24 cellular contexts compared by ENCODE assay signal in the genomic region with DNA sequence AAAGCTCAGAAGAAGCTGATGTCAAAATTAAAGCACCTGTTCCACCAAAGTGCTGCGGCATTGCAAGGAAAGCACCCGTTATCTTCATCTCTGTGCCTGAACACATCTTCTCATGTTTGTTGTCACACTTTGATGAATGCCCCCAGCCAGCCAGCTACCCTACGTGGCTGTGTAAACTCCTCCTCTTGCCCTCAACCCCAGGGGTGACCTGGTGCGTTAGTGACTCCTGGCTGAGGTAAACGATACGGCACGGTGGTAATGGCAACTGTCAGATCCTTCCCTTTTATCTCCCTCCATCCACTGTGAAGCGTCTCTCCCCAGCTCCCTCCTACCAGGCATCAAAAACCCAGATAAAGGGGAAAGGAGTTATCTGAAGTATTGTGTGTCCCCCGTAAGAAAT.
"Had no signal": no experiment of that assay in that cellular context is flagged by ENCODE, and none has a peak within 500 bp of the region (broad histone marks: within the 10 kb centered on the region; RNA-seq: fewer than 3 reads in every experiment).

No MANE protein-coding gene starts in this region.

- H3K27ac ChIP-seq: adrenal gland, body of pancreas, left lung, right lobe of liver, tibial nerve had no signal

- H3K9me3 ChIP-seq: adrenal gland, body of pancreas, right lobe of liver had no signal

- H3K4me3 ChIP-seq: adrenal gland, body of pancreas, left lung, right lobe of liver, tibial nerve had no signal

- H3K4me3 Mint-ChIP-seq: activated CD4-positive, alpha-beta T cell treated with anti-CD3 and anti-CD28 coated beads for 36 hours; activated CD8-positive, alpha-beta memory T cell treated with anti-CD3 and anti-CD28 coated beads, Interleukin-2, amount 10 ng/mL, durations not matched to agents 7 days and 5 days; activated CD8-positive, alpha-beta T cell treated with anti-CD3 and anti-CD28 coated beads, Interleukin-2, amount 10 ng/mL, durations not matched to agents 7 days and 5 days; activated naive CD4-positive, alpha-beta T cell treated with anti-CD3 and anti-CD28 coated beads for 36 hours; activated naive CD8-positive, alpha-beta T cell treated with anti-CD3 and anti-CD28 coated beads for 36 hours; mesothelial cell of epicardium; naive B cell; T-helper 17 cell had no signal

- ATAC-seq: activated CD4-positive, alpha-beta T cell treated with anti-CD3 and anti-CD28 coated beads for 36 hours; activated CD8-positive, alpha-beta memory T cell treated with anti-CD3 and anti-CD28 coated beads, Interleukin-2, amount 10 ng/mL, durations not matched to agents 7 days and 5 days; activated CD8-positive, alpha-beta T cell treated with anti-CD3 and anti-CD28 coated beads, Interleukin-2, amount 10 ng/mL, durations not matched to agents 7 days and 5 days; body of pancreas; left lung; right lobe of liver; T-helper 17 cell had no signal

- H3K27me3 ChIP-seq: body of pancreas, right lobe of liver had no signal

- H3K36me3 Mint-ChIP-seq: activated CD8-positive, alpha-beta memory T cell treated with anti-CD3 and anti-CD28 coated beads, Interleukin-2, amount 10 ng/mL, durations not matched to agents 7 days and 5 days; activated naive CD8-positive, alpha-beta T cell treated with anti-CD3 and anti-CD28 coated beads for 36 hours; mesothelial cell of epicardium; naive B cell had no signal

- H3K4me1 Mint-ChIP-seq: activated CD4-positive, alpha-beta T cell treated with anti-CD3 and anti-CD28 coated beads for 36 hours; activated CD8-positive, alpha-beta memory T cell treated with anti-CD3 and anti-CD28 coated beads, Interleukin-2, amount 10 ng/mL, durations not matched to agents 7 days and 5 days; activated naive CD8-positive, alpha-beta T cell treated with anti-CD3 and anti-CD28 coated beads for 36 hours; naive B cell had no signal

- DNase-seq: activated CD4-positive, alpha-beta T cell treated with anti-CD3 and anti-CD28 coated beads for 36 hours; activated CD4-positive, CD25-positive, alpha-beta regulatory T cell; activated CD8-positive, alpha-beta memory T cell treated with anti-CD3 and anti-CD28 coated beads, Interleukin-2, amount 10 ng/mL, durations not matched to agents 7 days and 5 days; activated CD8-positive, alpha-beta T cell treated with anti-CD3 and anti-CD28 coated beads, Interleukin-2, amount 10 ng/mL, durations not matched to agents 7 days and 5 days; activated effector memory CD4-positive, alpha-beta T cell treated with anti-CD3 and anti-CD28 coated beads, Interleukin-2, amount 50 U/mL, for 16 hours; activated naive CD4-positive, alpha-beta T cell treated with anti-CD3 and anti-CD28 coated beads for 36 hours; activated naive CD8-positive, alpha-beta T cell treated with anti-CD3 and anti-CD28 coated beads for 36 hours; activated T-cell treated with anti-CD3 and anti-CD28 coated beads for 4 hours; adrenal gland; aorta; body of pancreas; dermis blood vessel endothelial cell; effector CD8-positive, alpha-beta T cell; kidney glomerular epithelial cell; left lung; naive B cell; occipital lobe; right lobe of liver; stimulated activated CD4-positive, alpha-beta T cell treated with anti-CD3 and anti-CD28 coated beads, Interleukin-2, amount 100 ng/mL, for 48 hours; stimulated activated naive CD4-positive, alpha-beta T cell treated with Interleukin-2 at 50 U/mL for 16 hours; T-helper 17 cell; T1000 had no signal

- H3K27ac Mint-ChIP-seq: activated CD4-positive, alpha-beta T cell treated with anti-CD3 and anti-CD28 coated beads for 36 hours; activated CD8-positive, alpha-beta memory T cell treated with anti-CD3 and anti-CD28 coated beads, Interleukin-2, amount 10 ng/mL, durations not matched to agents 7 days and 5 days; activated CD8-positive, alpha-beta T cell treated with anti-CD3 and anti-CD28 coated beads, Interleukin-2, amount 10 ng/mL, durations not matched to agents 7 days and 5 days; activated naive CD4-positive, alpha-beta T cell treated with anti-CD3 and anti-CD28 coated beads for 36 hours; activated naive CD8-positive, alpha-beta T cell treated with anti-CD3 and anti-CD28 coated beads for 36 hours; mesothelial cell of epicardium; naive B cell; T-helper 17 cell had no signal

- H3K36me3 ChIP-seq: adrenal gland, left lung, right lobe of liver, tibial nerve had no signal

- H3K4me1 ChIP-seq: adrenal gland, body of pancreas, left lung, right lobe of liver, tibial nerve had no signal
